Comparison of ENCODE assay signal across 8 cellular contexts in the genomic region with DNA sequence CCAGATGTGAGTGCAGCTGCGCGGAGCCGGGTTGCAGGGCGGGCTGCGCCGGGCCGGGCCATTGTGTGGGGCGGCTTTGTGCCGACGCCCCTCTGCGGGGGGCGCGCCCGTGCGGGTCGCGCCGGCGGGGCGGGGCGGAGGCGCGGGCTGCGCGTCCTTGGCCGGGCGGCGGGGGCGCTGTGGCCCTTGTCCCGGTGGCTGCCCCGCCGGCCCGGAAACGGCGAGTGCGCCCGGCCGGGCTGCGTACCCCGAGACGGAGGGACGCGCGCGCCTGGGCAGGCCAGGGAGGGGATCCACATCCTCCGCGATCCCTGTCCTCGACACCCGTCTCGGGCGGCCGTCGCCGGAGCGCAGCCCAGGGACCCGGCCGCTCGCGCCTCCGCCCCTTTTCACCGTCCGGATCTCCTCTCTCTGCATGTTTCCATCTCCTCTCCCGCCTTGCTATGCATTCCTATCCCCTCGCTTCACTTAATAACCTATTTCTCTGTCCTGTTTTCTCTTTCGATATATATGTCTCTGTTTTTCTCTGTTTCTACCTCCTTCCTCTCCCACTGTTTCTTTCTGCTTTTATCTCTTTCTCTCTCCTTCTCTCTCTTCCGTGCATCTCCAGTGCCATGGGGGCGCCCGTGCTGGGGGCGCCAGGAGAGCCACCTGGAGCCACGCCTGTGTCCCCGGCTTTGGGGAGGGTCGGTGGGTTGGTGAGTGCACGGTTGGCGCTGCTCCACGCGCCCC. TPM values are rescaled to one million over a fixed set of nuclear protein-coding genes. Genes with fewer than 3 reads are reported as not detected.
DNase-seq lines count a peak whose midpoint lies in the region; ATAC-seq and TF ChIP-seq lines count a peak whose summit lies in the region.

No MANE protein-coding gene starts in this region.

- intact Hi-C loops in activated naive CD4-positive, alpha-beta T cell treated with anti-CD3 and anti-CD28 coated beads for 36 hours (cut with micrococcal nuclease) = loop anchor here (1.0 to 10.0 kb wide), 6 partner anchors 41 to 464 kb away; no protein-coding TSS in a partner anchor

- CTCF ChIA-PET in activated naive CD4-positive, alpha-beta T cell treated with anti-CD3 and anti-CD28 coated beads for 36 hours (lab: Charles Lee) = interaction anchor here (1.2 to 2.6 kb wide), 15 partner anchors 10 to 474 kb away, joined by 3 to 66 read pairs (median 5); no protein-coding TSS in a partner anchor

- peak; percentile 62 for DNase-seq in Ammon's horn (ENCODE audit: low spot score)
- DNase-seq in RPMI7951 (ENCODE audit: low read depth) = peak; percentile 75
- DNase-seq in activated naive CD4-positive, alpha-beta T cell treated with anti-CD3 and anti-CD28 coated beads for 36 hours = peak; percentile 57
- DNase-seq in glomerular visceral epithelial cell (ENCODE audit: extremely low spot score) = peak; percentile 75
- DNase-seq in omental fat pad (ENCODE audit: low spot score) = no peak
- DNase-seq in NCI-H2029 treated with DMSO at 0.1 percent for 48 hours (lab: John Stamatoyannopoulos, UW) = no peak

- H3K27ac Mint-ChIP-seq in activated naive CD4-positive, alpha-beta T cell treated with anti-CD3 and anti-CD28 coated beads for 36 hours = peak overlapping the region; percentile 76

- peaks cover 35% of the 10 kb centered on the region for H3K4me1 Mint-ChIP-seq in activated naive CD4-positive, alpha-beta T cell treated with anti-CD3 and anti-CD28 coated beads for 36 hours (ENCODE audit: low read depth)

- H3K27me3 Mint-ChIP-seq in activated naive CD4-positive, alpha-beta T cell treated with anti-CD3 and anti-CD28 coated beads for 36 hours (ENCODE audit: low read depth) = no peaks in the 10 kb centered on the region

- ATAC-seq in GM18909 (IDR thresholded peaks at IDR 0.05; ENCODE audit: poor library complexity, unreplicated experiment) (peak; percentile 45), HG03135 (IDR thresholded peaks at IDR 0.05; ENCODE audit: unreplicated experiment) (peak; percentile 48), omental fat pad (ENCODE audit: low FRiP score) (peak; percentile 30)

- peak overlapping the region; percentile 99 for H3K4me3 Mint-ChIP-seq in activated naive CD4-positive, alpha-beta T cell treated with anti-CD3 and anti-CD28 coated beads for 36 hours

- no peaks in the 10 kb centered on the region for H3K9me3 Mint-ChIP-seq in activated naive CD4-positive, alpha-beta T cell treated with anti-CD3 and anti-CD28 coated beads for 36 hours

- TF ChIP-seq CTCF in omental fat pad (IDR thresholded peaks at IDR 0.05) = no peak

- H3K36me3 Mint-ChIP-seq in activated naive CD4-positive, alpha-beta T cell treated with anti-CD3 and anti-CD28 coated beads for 36 hours (ENCODE audit: low read depth) = peaks cover 10% of the 10 kb centered on the region

RNA-seq across cellular contexts. Expression of gene PFKFB3, which starts 0.8 kb away (rescaled TPM):
- 44.3 and 46.6 TPM in 2 replicates for total RNA-seq in RPMI7951 (2014; rRNA removed; shearing (Covaris generic))
- total RNA-seq in activated naive CD4-positive, alpha-beta T cell treated with anti-CD3 and anti-CD28 coated beads for 36 hours = 10 to 100 TPM; 87.7 to 88.5 TPM
- total RNA-seq in omental fat pad = 1,000 to 10,000 TPM in 1 of 4 donors, 100 to 1,000 TPM in 3; 213 to 1,086 (median 354) TPM

Comparison
In these comparisons a context has a peak if more than half of its experiments do, and no peak if none do; other contexts are left out.
1. DNase-seq: peak in Ammon's horn (single experiment), RPMI7951 (single experiment), activated naive CD4-positive, alpha-beta T cell treated with anti-CD3 and anti-CD28 coated beads for 36 hours (single experiment) and glomerular visceral epithelial cell (single experiment); none in omental fat pad (single experiment) and NCI-H2029 treated with DMSO at 0.1 percent for 48 hours (single experiment).
2. Peak in every context shown above with its lines, with median percentiles within 50 percentile points of each other: ATAC-seq.